8 cellular contexts compared by ENCODE assay signal in the genomic region with DNA sequence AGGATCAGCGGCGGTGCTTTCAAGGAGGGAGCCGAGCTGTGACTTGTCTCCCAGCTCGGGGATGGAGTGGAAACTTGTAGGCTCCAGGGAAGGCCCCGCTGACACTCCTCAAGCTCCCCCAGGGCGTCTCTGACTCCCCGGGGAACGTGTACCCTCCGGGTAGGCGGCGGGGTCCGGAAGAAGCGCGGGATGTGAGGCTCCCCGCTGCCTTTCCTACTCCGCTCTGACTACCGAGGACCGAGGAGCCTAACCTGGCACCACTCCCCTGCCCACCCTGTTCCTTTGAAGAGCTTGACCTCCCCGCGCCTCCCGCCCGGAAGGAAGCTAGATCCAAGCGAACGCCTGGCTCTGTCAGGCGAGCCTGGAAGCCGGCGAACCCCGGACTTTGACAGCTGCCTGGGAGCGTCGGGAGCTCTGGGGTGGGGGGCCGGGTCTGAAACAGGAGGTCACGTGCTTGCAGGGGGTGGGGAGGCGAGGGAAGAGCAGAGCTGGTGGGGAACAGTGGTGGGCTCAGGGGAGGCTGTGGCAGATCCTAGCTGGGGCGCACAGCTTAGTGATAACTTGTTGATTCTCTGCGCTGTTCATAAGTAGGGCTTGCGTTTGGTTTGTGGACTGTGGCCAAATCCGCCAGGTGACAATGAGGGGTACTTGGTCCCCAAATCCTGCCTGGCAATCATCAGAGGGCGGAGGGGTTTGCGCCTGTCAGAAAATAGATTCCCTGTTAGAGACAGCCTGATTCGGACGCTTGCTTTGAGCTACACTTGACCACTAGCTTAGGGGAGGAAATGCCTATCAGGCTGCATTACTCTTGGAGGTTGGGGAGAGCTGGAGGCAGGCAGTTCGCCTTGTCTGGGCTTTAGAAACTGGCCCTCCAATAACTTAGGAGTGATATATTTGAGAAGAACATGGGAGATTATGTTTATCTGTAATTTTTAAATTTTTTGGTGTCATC. TPM values are rescaled to one million over a fixed set of nuclear protein-coding genes. Genes with fewer than 3 reads are reported as not detected.
DNase-seq lines count a peak whose midpoint lies in the region; ATAC-seq and TF ChIP-seq lines count a peak whose summit lies in the region.

No MANE protein-coding gene starts in this region.

- H3K9ac ChIP-seq in HUES48 (ENCODE audit: low read depth, low read length) (no peak overlapping the region), endodermal cell (ENCODE audit: extremely low read depth, low read length, poor library complexity, severe bottlenecking) (no peak overlapping the region)

- H3K27me3 Mint-ChIP-seq in endodermal cell (ENCODE audit: insufficient read depth) (peaks cover 85% of the 10 kb centered on the region), T-cell (peaks cover 48 to 56% of the 10 kb centered on the region in 2 donors)
- H3K27me3 Mint-ChIP-seq in activated naive CD4-positive, alpha-beta T cell treated with anti-CD3 and anti-CD28 coated beads for 36 hours (ENCODE audit: low read depth): peaks cover 45% of the 10 kb centered on the region

- H3K9me3 ChIP-seq in HUES48 (ENCODE audit: control insufficient read depth, insufficient read depth, low read length) (no peaks in the 10 kb centered on the region), endodermal cell (ENCODE audit: control insufficient read depth, low read length) (no peaks in the 10 kb centered on the region)

- H3K27ac Mint-ChIP-seq in endodermal cell (no peak overlapping the region), T-cell (no peak overlapping the region)
- H3K27ac Mint-ChIP-seq in activated naive CD4-positive, alpha-beta T cell treated with anti-CD3 and anti-CD28 coated beads for 36 hours: no peak overlapping the region

- H3K36me3 ChIP-seq in HUES48 (ENCODE audit: control insufficient read depth, insufficient read depth, low read length) (no peaks in the 10 kb centered on the region), endodermal cell (ENCODE audit: control insufficient read depth, insufficient read depth, low read length) (no peaks in the 10 kb centered on the region)

- H3K9me3 Mint-ChIP-seq in endodermal cell (no peaks in the 10 kb centered on the region), T-cell (peaks cover 0 to 3% (median 0%) of the 10 kb centered on the region in 3 donors)
- H3K9me3 Mint-ChIP-seq in activated naive CD4-positive, alpha-beta T cell treated with anti-CD3 and anti-CD28 coated beads for 36 hours: no peaks in the 10 kb centered on the region

- peak overlapping the region; percentile 56 for H3K4me3 Mint-ChIP-seq in endodermal cell
- H3K4me3 Mint-ChIP-seq in activated naive CD4-positive, alpha-beta T cell treated with anti-CD3 and anti-CD28 coated beads for 36 hours: no peak overlapping the region
- peak overlapping the region in 1 of 3 donors; percentile 26 for H3K4me3 Mint-ChIP-seq in T-cell

- CTCF ChIA-PET in activated naive CD4-positive, alpha-beta T cell treated with anti-CD3 and anti-CD28 coated beads for 36 hours (lab: Charles Lee): interaction anchor here (0.6 to 1.3 kb wide), 4 partner anchors 14 to 1033 kb away, joined by 3 to 4 read pairs (median 3); no protein-coding TSS in a partner anchor
- CTCF ChIA-PET in T-cell (lab: Charles Lee): no interaction called here

- no peak for TF ChIP-seq CTCF in endodermal cell (conservative IDR thresholded peaks at IDR 0.05)

- H3K4me1 ChIP-seq in HUES48 (ENCODE audit: control insufficient read depth, insufficient read depth, low read length) (peaks cover 10% of the 10 kb centered on the region), endodermal cell (ENCODE audit: control insufficient read depth, insufficient read depth, low read length) (no peaks in the 10 kb centered on the region)

- H3K27ac ChIP-seq in HUES48 (ENCODE audit: low read depth, low read length) (no peak overlapping the region), endodermal cell (ENCODE audit: low read depth, low read length) (no peak overlapping the region)

- H3K4me1 Mint-ChIP-seq in endodermal cell (peaks cover 11% of the 10 kb centered on the region), T-cell (peaks cover 0 to 6% (median 6%) of the 10 kb centered on the region in 3 donors)
- peaks cover 2% of the 10 kb centered on the region for H3K4me1 Mint-ChIP-seq in activated naive CD4-positive, alpha-beta T cell treated with anti-CD3 and anti-CD28 coated beads for 36 hours (ENCODE audit: low read depth)

- no peak for ATAC-seq in HG02678 (IDR thresholded peaks at IDR 0.05; ENCODE audit: unreplicated experiment)
- ATAC-seq in T-cell (replicated peaks in 1 of 4): no peak

- H3K27me3 ChIP-seq in HUES48 (ENCODE audit: control insufficient read depth, insufficient read depth, low read length) (peaks cover 54% of the 10 kb centered on the region), endodermal cell (ENCODE audit: control insufficient read depth, insufficient read depth, low read length, poor library complexity, severe bottlenecking) (peaks cover 57% of the 10 kb centered on the region)

- POLR2A ChIA-PET in T-cell (lab: Charles Lee): no interaction called here

- 2 to 5% methylated on average over 25 to 42 of the region's 42 CpGs for WGBS in endodermal cell (ENCODE audit: insufficient coverage in 1 of 2, insufficient read length in 1 of 2), 2 experiments

- intact Hi-C loops in activated naive CD4-positive, alpha-beta T cell treated with anti-CD3 and anti-CD28 coated beads for 36 hours (cut with micrococcal nuclease): loop anchor here (2.0 to 10.0 kb wide), 4 partner anchors 116 to 926 kb away; no protein-coding TSS in a partner anchor

- H3K4me3 ChIP-seq in HUES48 (ENCODE audit: low read depth, low read length): peak overlapping the region; percentile 68
- peak overlapping the region; percentile 80 for H3K4me3 ChIP-seq in endodermal cell (ENCODE audit: low read length)

- peak; percentile 24 for DNase-seq in Ammon's horn (ENCODE audit: low spot score)
- peak; percentile 73 for DNase-seq in endodermal cell
- peak; percentile 55 for DNase-seq in myocyte (ENCODE audit: low read depth)
- no peak for DNase-seq in activated naive CD4-positive, alpha-beta T cell treated with anti-CD3 and anti-CD28 coated beads for 36 hours
- no peak for DNase-seq in activated CD4-positive, alpha-beta T cell treated with anti-CD3 and anti-CD28 coated beads, Interleukin-2, amount 50 U/mL, for 48 hours
- DNase-seq in T-cell: no peak

- H3K36me3 Mint-ChIP-seq in endodermal cell (ENCODE audit: low read depth): no peaks in the 10 kb centered on the region
- H3K36me3 Mint-ChIP-seq in activated naive CD4-positive, alpha-beta T cell treated with anti-CD3 and anti-CD28 coated beads for 36 hours (ENCODE audit: low read depth): no peaks in the 10 kb centered on the region
- no peaks in the 10 kb centered on the region for H3K36me3 Mint-ChIP-seq in T-cell

RNA-seq across cellular contexts. Expression of gene CLSTN2, which starts 1.2 kb away (rescaled TPM):
- total RNA-seq in endodermal cell (under 1 TPM; 0.13 to 0.42 TPM), myocyte (25.4 and 47.0 TPM in 2 replicates), T-cell (under 1 TPM in 3 of 5 donors, not detected in 2; under 0.01 to 0.12 (median 0.03) TPM)
- polyA plus RNA-seq in endodermal cell (2013, experiment 1 of 2): 6.2 TPM
- 5.8 TPM for polyA plus RNA-seq in endodermal cell (2013, experiment 2 of 2)
- polyA plus RNA-seq in myocyte (2012): 148 TPM
- total RNA-seq in activated naive CD4-positive, alpha-beta T cell treated with anti-CD3 and anti-CD28 coated beads for 36 hours: not detected

Comparison
In these comparisons a context has a peak if more than half of its experiments do, and no peak if none do; other contexts are left out.
1. DNase-seq: peak in Ammon's horn (single experiment), endodermal cell (single experiment) and myocyte (single experiment); none in activated naive CD4-positive, alpha-beta T cell treated with anti-CD3 and anti-CD28 coated beads for 36 hours (single experiment), activated CD4-positive, alpha-beta T cell treated with anti-CD3 and anti-CD28 coated beads, Interleukin-2, amount 50 U/mL, for 48 hours (0 of 2) and T-cell (0 of 34).
2. RNA of gene CLSTN2, which starts 1.2 kb away (total RNA-seq): 25.4 to 47.0 TPM in myocyte; 0.13 to 0.42 TPM in endodermal cell, not detected in activated naive CD4-positive, alpha-beta T cell treated with anti-CD3 and anti-CD28 coated beads for 36 hours and under 0.01 to 0.12 TPM in T-cell; every median in the first group is over 10 times any median in the second.